10 cellular contexts compared by ENCODE assay signal in the genomic region with DNA sequence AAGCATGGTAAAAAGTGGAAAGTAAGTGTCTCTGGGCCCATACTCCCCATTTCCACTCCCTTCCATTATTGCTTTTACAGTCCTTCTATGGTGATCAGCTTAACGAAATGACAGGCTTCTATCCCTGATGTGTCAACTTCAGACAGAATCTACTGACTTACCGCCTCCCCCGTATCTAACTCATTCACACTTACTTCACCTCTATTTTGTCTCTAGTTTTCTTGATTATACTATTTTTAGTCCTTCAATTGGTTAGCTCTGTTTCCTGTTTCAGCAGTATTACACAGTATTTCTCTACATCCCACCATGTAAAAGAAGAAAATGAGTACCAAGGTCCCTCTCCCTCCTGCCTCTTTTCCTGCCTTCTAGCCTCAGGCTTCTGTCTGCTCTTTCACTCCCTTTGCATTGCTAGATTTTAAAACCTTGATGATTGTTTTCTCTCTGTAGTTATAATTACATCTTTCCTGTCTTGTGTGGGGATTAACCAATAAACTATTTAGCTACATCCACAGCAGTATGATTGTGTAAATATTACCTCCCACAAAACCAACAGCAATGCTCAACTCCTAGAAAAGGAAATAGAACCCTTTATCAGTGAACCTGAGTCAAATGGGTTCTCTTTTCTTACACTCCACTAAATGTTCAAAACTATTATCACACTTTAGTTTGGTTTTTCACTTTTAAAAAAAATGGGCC. TPM values are rescaled to one million over a fixed set of nuclear protein-coding genes. Genes with fewer than 3 reads are reported as not detected.
DNase-seq lines count a peak whose midpoint lies in the region; ATAC-seq and TF ChIP-seq lines count a peak whose summit lies in the region.
"Had no signal": no experiment of that assay in that cellular context is flagged by ENCODE, and none has a peak within 500 bp of the region (broad histone marks: within the 10 kb centered on the region; RNA-seq: fewer than 3 reads in every experiment).

No MANE protein-coding gene starts in this region.

- no peak overlapping the region for H3K4me3 ChIP-seq in CD8-positive, alpha-beta T cell (ENCODE audit: low read depth, low read length)
- H3K4me3 ChIP-seq in mucosa of stomach (ENCODE audit: low read length) = no peak overlapping the region
- H3K4me3 ChIP-seq: ovary had no signal

- peaks cover 60% of the 10 kb centered on the region for H3K4me1 Mint-ChIP-seq in CD8-positive, alpha-beta T cell (ENCODE audit: low read depth)
- H3K4me1 Mint-ChIP-seq in activated CD8-positive, alpha-beta T cell treated with anti-CD3 and anti-CD28 coated beads, Interleukin-2, amount 10 ng/mL, durations not matched to agents 7 days and 5 days (ENCODE audit: low read depth) = peaks cover 65% of the 10 kb centered on the region

- CTCF ChIA-PET in CD8-positive, alpha-beta T cell (lab: Charles Lee) = interaction anchor here (0.9 to 5.5 kb wide), 14 partner anchors 8 to 269 kb away, joined by 3 to 65 read pairs (median 5); a partner anchor contains a TSS
- CTCF ChIA-PET in activated CD8-positive, alpha-beta T cell treated with anti-CD3 and anti-CD28 coated beads, Interleukin-2, amount 10 ng/mL, durations not matched to agents 7 days and 5 days (lab: Charles Lee) = interaction anchor here (0.7 to 10.7 kb wide), 24 partner anchors 10 to 392 kb away, joined by 3 to 125 read pairs (median 6); a partner anchor contains a TSS

- in situ Hi-C loops in KBM-7 (cut with MboI; ENCODE audit: low pct_unique_long_range_greater_than_20kb, low sequenced_read_pairs) = no loop called here

- H3K9ac ChIP-seq in mucosa of stomach (ENCODE audit: low read length) = peak overlapping the region; percentile 40

- H3K9me3 ChIP-seq in CD8-positive, alpha-beta T cell (ENCODE audit: low read length) = no peaks in the 10 kb centered on the region
- no peaks in the 10 kb centered on the region for H3K9me3 ChIP-seq in mucosa of stomach (ENCODE audit: control insufficient read depth, low read length)
- H3K9me3 ChIP-seq: ovary had no signal

- peak overlapping the region; percentile 78 for H3K27ac Mint-ChIP-seq in CD8-positive, alpha-beta T cell
- peak overlapping the region; percentile 89 for H3K27ac Mint-ChIP-seq in activated CD8-positive, alpha-beta T cell treated with anti-CD3 and anti-CD28 coated beads, Interleukin-2, amount 10 ng/mL, durations not matched to agents 7 days and 5 days

- H3K9me3 Mint-ChIP-seq in CD8-positive, alpha-beta T cell = no peaks in the 10 kb centered on the region
- H3K9me3 Mint-ChIP-seq in activated CD8-positive, alpha-beta T cell treated with anti-CD3 and anti-CD28 coated beads, Interleukin-2, amount 10 ng/mL, durations not matched to agents 7 days and 5 days (ENCODE audit: insufficient read depth) = no peaks in the 10 kb centered on the region

- H3K27me3 ChIP-seq in CD8-positive, alpha-beta T cell (ENCODE audit: insufficient read depth, low read length) = no peaks in the 10 kb centered on the region
- H3K27me3 ChIP-seq in mucosa of stomach (ENCODE audit: control insufficient read depth, insufficient read depth, low read length) = no peaks in the 10 kb centered on the region
- H3K27me3 ChIP-seq in foreskin keratinocyte = no peaks in the 10 kb centered on the region
- H3K27me3 ChIP-seq: ovary had no signal

- H3K36me3 ChIP-seq in CD8-positive, alpha-beta T cell (ENCODE audit: insufficient read depth, low read length) = no peaks in the 10 kb centered on the region
- H3K36me3 ChIP-seq in mucosa of stomach (ENCODE audit: control insufficient read depth, insufficient read depth, low read length) = no peaks in the 10 kb centered on the region
- H3K36me3 ChIP-seq: ovary had no signal

- intact Hi-C loops in CD8-positive, alpha-beta T cell (cut with DNase I, micrococcal nuclease) = loop anchor here (5.0 to 10.0 kb wide), 4 partner anchors 34 to 389 kb away; no protein-coding TSS in a partner anchor

- H3K27me3 Mint-ChIP-seq in CD8-positive, alpha-beta T cell (ENCODE audit: low read depth) = no peaks in the 10 kb centered on the region
- no peaks in the 10 kb centered on the region for H3K27me3 Mint-ChIP-seq in activated CD8-positive, alpha-beta T cell treated with anti-CD3 and anti-CD28 coated beads, Interleukin-2, amount 10 ng/mL, durations not matched to agents 7 days and 5 days (ENCODE audit: low read depth)

- peaks cover 56% of the 10 kb centered on the region for H3K4me1 ChIP-seq in CD8-positive, alpha-beta T cell (ENCODE audit: insufficient read depth, low read length)
- H3K4me1 ChIP-seq in mucosa of stomach (ENCODE audit: control insufficient read depth, insufficient read depth, low read length) (peaks cover 75% of the 10 kb centered on the region), foreskin keratinocyte (peaks cover 28% of the 10 kb centered on the region)

- H3K36me3 Mint-ChIP-seq in CD8-positive, alpha-beta T cell = no peaks in the 10 kb centered on the region
- H3K36me3 Mint-ChIP-seq in activated CD8-positive, alpha-beta T cell treated with anti-CD3 and anti-CD28 coated beads, Interleukin-2, amount 10 ng/mL, durations not matched to agents 7 days and 5 days (ENCODE audit: low read depth) = no peaks in the 10 kb centered on the region

- DNase-seq in CD8-positive, alpha-beta T cell = no peak
- DNase-seq in KBM-7 (peak; percentile 63), Ammon's horn (ENCODE audit: low spot score) (no peak), foreskin keratinocyte (no peak), SKM-1 treated with dmso at 0.1 percent for 144 hours (lab: John Stamatoyannopoulos, UW; ENCODE audit: unreplicated experiment) (no peak), NCI-H1694 (lab: John Stamatoyannopoulos, UW) (no peak)
- DNase-seq in activated CD8-positive, alpha-beta T cell treated with anti-CD3 and anti-CD28 coated beads, Interleukin-2, amount 10 ng/mL, durations not matched to agents 7 days and 5 days = peak; percentile 25
- DNase-seq: activated CD4-positive, alpha-beta T cell treated with anti-CD3 and anti-CD28 coated beads, Interleukin-2, amount 50 U/mL, for 4 hours; ovary had no signal

- ATAC-seq in CD8-positive, alpha-beta T cell = peak; percentile 56
- peak; percentile 54 for ATAC-seq in activated CD8-positive, alpha-beta T cell treated with anti-CD3 and anti-CD28 coated beads, Interleukin-2, amount 10 ng/mL, durations not matched to agents 7 days and 5 days
- no peak for ATAC-seq in foreskin keratinocyte

- H3K27ac ChIP-seq in CD8-positive, alpha-beta T cell (ENCODE audit: low read depth, low read length) = no peak overlapping the region
- no peak overlapping the region for H3K27ac ChIP-seq in foreskin keratinocyte
- H3K27ac ChIP-seq: ovary had no signal

- H3K4me3 Mint-ChIP-seq in CD8-positive, alpha-beta T cell = peak overlapping the region; percentile 42
- peak overlapping the region; percentile 38 for H3K4me3 Mint-ChIP-seq in activated CD8-positive, alpha-beta T cell treated with anti-CD3 and anti-CD28 coated beads, Interleukin-2, amount 10 ng/mL, durations not matched to agents 7 days and 5 days

- TF ChIP-seq CTCF in CD8-positive, alpha-beta T cell (IDR thresholded peaks at IDR 0.05) = no peak
- no peak for TF ChIP-seq CTCF in foreskin keratinocyte (conservative IDR thresholded peaks at IDR 0.05)

- POLR2A ChIA-PET in CD8-positive, alpha-beta T cell (lab: Charles Lee) = interaction anchor here (0.6 to 1.9 kb wide), 3 partner anchors 53 to 74 kb away, joined by 3 to 8 read pairs (median 5); a partner anchor contains a TSS
- POLR2A ChIA-PET in activated CD8-positive, alpha-beta T cell treated with anti-CD3 and anti-CD28 coated beads, Interleukin-2, amount 10 ng/mL, durations not matched to agents 7 days and 5 days (lab: Charles Lee) = interaction anchor here (0.7 to 4.1 kb wide), 4 partner anchors 32 to 57 kb away, joined by 3 to 20 read pairs (median 4); a partner anchor contains a TSS

RNA-seq across cellular contexts. Expression of a gene that starts 53.4 kb away (rescaled TPM):
- total RNA-seq in CD8-positive, alpha-beta T cell = 10 to 100 TPM; 27.2 to 28.3 TPM
- total RNA-seq in activated CD8-positive, alpha-beta T cell treated with anti-CD3 and anti-CD28 coated beads, Interleukin-2, amount 10 ng/mL, durations not matched to agents 7 days and 5 days = 10 to 100 TPM; 29.0 to 29.7 TPM
- total RNA-seq in foreskin keratinocyte = 31.3 and 31.6 TPM in 2 replicates
- polyA plus RNA-seq in foreskin keratinocyte = 8.4 and 10.0 TPM in 2 replicates

Comparison
In these comparisons a context has a peak if more than half of its experiments do, and no peak if none do; other contexts are left out.
1. DNase-seq: peak in KBM-7 (single experiment) and activated CD8-positive, alpha-beta T cell treated with anti-CD3 and anti-CD28 coated beads, Interleukin-2, amount 10 ng/mL, durations not matched to agents 7 days and 5 days (single experiment); none in CD8-positive, alpha-beta T cell (0 of 7), Ammon's horn (single experiment), foreskin keratinocyte (0 of 2), SKM-1 treated with dmso at 0.1 percent for 144 hours (single experiment) and NCI-H1694 (single experiment).